8 cellular contexts compared by ENCODE assay signal in the genomic region with DNA sequence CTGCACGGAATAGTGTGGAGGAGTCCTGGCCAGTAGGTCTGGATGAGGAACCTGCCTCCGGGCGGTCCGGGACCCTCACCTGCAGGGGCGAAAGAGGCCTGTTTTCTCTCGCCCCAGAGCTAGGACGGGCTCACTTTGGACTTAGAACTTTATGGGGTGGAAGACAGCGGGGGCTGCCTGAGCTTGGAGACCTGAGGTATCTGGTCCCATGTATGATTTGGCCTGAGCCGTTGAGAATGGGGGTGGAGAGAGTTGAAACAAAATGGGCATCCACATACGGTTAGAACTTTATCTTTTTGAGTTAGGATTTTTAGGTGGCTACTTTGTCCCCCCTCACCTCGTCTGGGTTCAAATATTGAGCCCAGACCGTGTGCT. TPM values are rescaled to one million over a fixed set of nuclear protein-coding genes. Genes with fewer than 3 reads are reported as not detected.
DNase-seq lines count a peak whose midpoint lies in the region; ATAC-seq and TF ChIP-seq lines count a peak whose summit lies in the region.

No MANE protein-coding gene starts in this region.

- no peak overlapping the region for H3K23ac ChIP-seq in trophoblast cell (ENCODE audit: low read length)

- peaks cover 17% of the 10 kb centered on the region for H3K79me1 ChIP-seq in trophoblast cell (ENCODE audit: low read length)

- TF ChIP-seq RAD21 in SK-N-SH (IDR thresholded peaks at IDR 0.05; ENCODE audit: low read length), result no peak

- H3K4ac ChIP-seq in trophoblast cell (ENCODE audit: low read depth, low read length), result peak overlapping the region; percentile 87

- peak in 1 of 2 donors; percentile 81 for DNase-seq in activated T-cell treated with anti-CD3 and anti-CD28 coated beads, Interleukin-2, amount 50 U/mL, for 72 hours
- no peak for DNase-seq in activated T-cell treated with anti-CD3 and anti-CD28 coated beads, Interleukin-2, amount 50 U/mL, for 1 hour
- DNase-seq in SK-N-SH, result peak; percentile 63
- no peak for DNase-seq in foreskin fibroblast
- DNase-seq in trophoblast cell, result no peak
- no peak for DNase-seq in NCI-H82 (lab: John Stamatoyannopoulos, UW)
- no peak for DNase-seq in NCI-H774 (lab: John Stamatoyannopoulos, UW)

- CTCF ChIA-PET in SK-N-SH (lab: Yijun Ruan, JAX), result interaction anchor here (1.2 to 3.0 kb wide), 8 partner anchors 17 to 191 kb away, joined by 3 to 15 read pairs (median 7); a partner anchor contains a TSS

- H3K36me3 Mint-ChIP-seq in activated T-cell treated with anti-CD3 and anti-CD28 coated beads, Interleukin-2, amount 50 U/mL, for 72 hours (ENCODE audit: insufficient read depth in 2 of 2), result peaks cover 13 to 26% of the 10 kb centered on the region in 2 donors

- H2BK120ac ChIP-seq in trophoblast cell (ENCODE audit: insufficient read depth, low read length, poor library complexity), result peak overlapping the region; percentile 80

- peak overlapping the region; percentile 95 for H3K18ac ChIP-seq in trophoblast cell (ENCODE audit: low read length)

- TF ChIP-seq EP300 in SK-N-SH (IDR thresholded peaks at IDR 0.05; ENCODE audit: borderline replicate concordance in 1 of 2, low read depth in 1 of 2, low read length in 1 of 2), result no peak

- H3K27ac Mint-ChIP-seq in activated T-cell treated with anti-CD3 and anti-CD28 coated beads, Interleukin-2, amount 50 U/mL, for 72 hours, result peak overlapping the region; percentile 97

- peak overlapping the region; percentile 97 for H3K14ac ChIP-seq in trophoblast cell (ENCODE audit: low read length)

- peaks cover 96% of the 10 kb centered on the region for H3K79me2 ChIP-seq in SK-N-SH (ENCODE audit: insufficient read depth)
- peaks cover 24% of the 10 kb centered on the region for H3K79me2 ChIP-seq in trophoblast cell (ENCODE audit: control insufficient read depth, insufficient read depth, low read length, poor library complexity)

- H2AK5ac ChIP-seq in trophoblast cell (ENCODE audit: low read length), result peak overlapping the region; percentile 44

- peaks cover 34% of the 10 kb centered on the region for H4K20me1 ChIP-seq in SK-N-SH (ENCODE audit: insufficient read depth)

- 4% methylated on average over 7 of the region's 12 CpGs for WGBS in SK-N-SH (ENCODE audit: low lambda C conversion rate)
- WGBS in trophoblast cell (ENCODE audit: extremely low coverage, insufficient coverage, insufficient read length), result no CpG with 5 or more reads among the region's 12 CpGs

- H3K27me3 ChIP-seq in SK-N-SH (ENCODE audit: insufficient read depth) (no peaks in the 10 kb centered on the region), trophoblast cell (ENCODE audit: insufficient read depth, low read length) (no peaks in the 10 kb centered on the region)

- ATAC-seq in activated T-cell treated with anti-CD3 and anti-CD28 coated beads, Interleukin-2, amount 50 U/mL, for 72 hours (replicated peaks in 1 of 2), result peak; percentile 67 to 68
- peak; percentile 42 for ATAC-seq in HG02642 (IDR thresholded peaks at IDR 0.05; ENCODE audit: poor library complexity, unreplicated experiment)

- H3K9me3 ChIP-seq in SK-N-SH (no peaks in the 10 kb centered on the region), trophoblast cell (ENCODE audit: insufficient read depth, low read depth, low read length) (no peaks in the 10 kb centered on the region)

- H2BK12ac ChIP-seq in trophoblast cell (ENCODE audit: low read length), result no peak overlapping the region

- POLR2A ChIA-PET in SK-N-SH (lab: Yijun Ruan, JAX), result interaction anchor here (0.8 to 1.9 kb wide), 13 partner anchors 12 to 751 kb away, joined by 3 to 20 read pairs (median 4); a partner anchor contains a TSS

- peak overlapping the region; percentile 96 to 97 for H3K27ac ChIP-seq in SK-N-SH (ENCODE audit: low read depth in 2 of 2, low read length in 1 of 2)
- peak overlapping the region; percentile 90 for H3K27ac ChIP-seq in trophoblast cell (ENCODE audit: low read depth, low read length)

- no peaks in the 10 kb centered on the region for H3K9me3 Mint-ChIP-seq in activated T-cell treated with anti-CD3 and anti-CD28 coated beads, Interleukin-2, amount 50 U/mL, for 72 hours

- H3K9ac ChIP-seq in SK-N-SH (peak overlapping the region; percentile 99), trophoblast cell (ENCODE audit: low read length) (peak overlapping the region; percentile 98)

- peak overlapping the region; percentile 93 for H2BK5ac ChIP-seq in trophoblast cell (ENCODE audit: low read depth, low read length, poor library complexity)

- H3K27me3 Mint-ChIP-seq in activated T-cell treated with anti-CD3 and anti-CD28 coated beads, Interleukin-2, amount 50 U/mL, for 72 hours (ENCODE audit: low read depth), result no peaks in the 10 kb centered on the region

- no peak for TF ChIP-seq CTCF in SK-N-SH (IDR thresholded peaks at IDR 0.05)
- TF ChIP-seq CTCF in foreskin fibroblast (IDR thresholded peaks at IDR 0.05; ENCODE audit: low read depth, low read length), result no peak

- H3K4me2 ChIP-seq in SK-N-SH, result peak overlapping the region; percentile 93
- H3K4me2 ChIP-seq in trophoblast cell (ENCODE audit: low read length), result peak overlapping the region; percentile 88

- H4K91ac ChIP-seq in trophoblast cell (ENCODE audit: low read depth, low read length), result peak overlapping the region; percentile 94

- peaks cover 18 to 25% of the 10 kb centered on the region in 2 experiments for H3K4me1 ChIP-seq in SK-N-SH (ENCODE audit: control insufficient read depth in 1 of 2, insufficient read depth in 2 of 2, low read depth in 1 of 2, low read length in 1 of 2)
- peaks cover 7 to 8% of the 10 kb centered on the region in 2 experiments for H3K4me1 ChIP-seq in trophoblast cell (ENCODE audit: control insufficient read depth in 1 of 2, insufficient read depth in 2 of 2, low read length in 2 of 2)

- H3K4me3 ChIP-seq in SK-N-SH (ENCODE audit: low read depth in 2 of 2, low read length in 1 of 2) (peak overlapping the region; percentile 88 to 91), foreskin fibroblast (ENCODE audit: low read depth in 1 of 2, low read length in 2 of 2) (peak overlapping the region; percentile 71 to 94), trophoblast cell (ENCODE audit: low read depth, low read length) (peak overlapping the region; percentile 96)

- peak overlapping the region; percentile 97 for H3K4me3 Mint-ChIP-seq in activated T-cell treated with anti-CD3 and anti-CD28 coated beads, Interleukin-2, amount 50 U/mL, for 72 hours

- H2AFZ ChIP-seq in SK-N-SH (ENCODE audit: low read depth), result peak overlapping the region; percentile 73; the same call in 1 of the 2 replicates
- peak overlapping the region; percentile 77 for H2AFZ ChIP-seq in trophoblast cell (ENCODE audit: insufficient read depth, low read length, poor library complexity)

- peak overlapping the region; percentile 85 for H4K12ac ChIP-seq in trophoblast cell (ENCODE audit: low read depth, low read length)

- peaks cover 6% of the 10 kb centered on the region for H3F3A ChIP-seq in SK-N-SH (replicated peaks; ENCODE audit: insufficient read depth)

- H3K9me2 ChIP-seq in SK-N-SH, result no peaks in the 10 kb centered on the region

- H3K36me3 ChIP-seq in SK-N-SH (replicated peaks in 1 of 2; ENCODE audit: control insufficient read depth in 1 of 2, insufficient read depth in 2 of 2, low read length in 1 of 2) (peaks cover 9 to 26% of the 10 kb centered on the region in 2 experiments), trophoblast cell (ENCODE audit: control insufficient read depth in 1 of 2, insufficient read depth in 2 of 2, low read length in 2 of 2) (peaks cover 0 to 3% of the 10 kb centered on the region in 2 experiments)

- H4K8ac ChIP-seq in trophoblast cell (ENCODE audit: low read depth, low read length), result peak overlapping the region; percentile 95

- H3K4me1 Mint-ChIP-seq in activated T-cell treated with anti-CD3 and anti-CD28 coated beads, Interleukin-2, amount 50 U/mL, for 72 hours (ENCODE audit: low read depth), result peaks cover 80% of the 10 kb centered on the region

TF ChIP-seq in SK-N-SH, 30 proteins besides CTCF, POLR2A, EP300 and RAD21:
- TF ChIP-seq ELF1 (IDR thresholded peaks at IDR 0.05), result no peak
- TF ChIP-seq TEAD4 (IDR thresholded peaks at IDR 0.05; ENCODE audit: borderline replicate concordance, insufficient read depth), result no peak
- no peak for TF ChIP-seq EZH2phosphoT487 (IDR thresholded peaks at IDR 0.05; ENCODE audit: borderline replicate concordance, low read depth)
- no peak for TF ChIP-seq TAF1 (IDR thresholded peaks at IDR 0.05; ENCODE audit: borderline replicate concordance, low read depth, low read length)
- 0 out of 2 replicates have a peak, but pooled peaks have one; percentile 4 for TF ChIP-seq MXI1 (IDR thresholded peaks at IDR 0.05; ENCODE audit: low read depth, low read length)
TF ChIP-seq in SK-N-SH: peak in this region for 1.

RNA-seq across cellular contexts. Expression of a gene that starts 0.7 kb away (rescaled TPM):
- 100 to 1,000 TPM; 106 to 111 TPM for total RNA-seq in activated T-cell treated with anti-CD3 and anti-CD28 coated beads, Interleukin-2, amount 50 U/mL, for 72 hours
- 36.7 and 48.7 TPM in 2 replicates for polyA plus RNA-seq in SK-N-SH (2012; rRNA removed)
- 55.9 and 60.2 TPM in 2 replicates for polyA plus RNA-seq in SK-N-SH (2012; cell fraction: cytosol; rRNA removed)
- 20.1 and 39.9 TPM in 2 replicates for polyA plus RNA-seq in SK-N-SH (2012; cell fraction: nucleus; rRNA removed)
- polyA plus RNA-seq in trophoblast cell (2013), result 165 and 167 TPM in 2 replicates

RNA-seq across cellular contexts. Expression of a gene that starts 31.5 kb away (rescaled TPM):
- 100 to 1,000 TPM; 448 to 505 TPM for total RNA-seq in activated T-cell treated with anti-CD3 and anti-CD28 coated beads, Interleukin-2, amount 50 U/mL, for 72 hours
- 153 and 196 TPM in 2 replicates for polyA plus RNA-seq in SK-N-SH (2012; rRNA removed)
- polyA plus RNA-seq in SK-N-SH (2012; cell fraction: cytosol; rRNA removed), result 156 and 159 TPM in 2 replicates
- polyA plus RNA-seq in SK-N-SH (2012; cell fraction: nucleus; rRNA removed), result 175 and 242 TPM in 2 replicates
- polyA plus RNA-seq in trophoblast cell (2013), result 109 and 112 TPM in 2 replicates
